Comparison of ENCODE assay signal across 1 cellular context in genomic region chr13:43991773-43992201, GRCh38.
TF ChIP-seq lines count a peak whose summit lies in the region.

No MANE protein-coding gene starts in this region.

TF ChIP-seq in WTC11, 78 proteins besides CTCF, POLR2A, EP300 and RAD21 (continued from another document):
- TF ChIP-seq, protein P1, sequence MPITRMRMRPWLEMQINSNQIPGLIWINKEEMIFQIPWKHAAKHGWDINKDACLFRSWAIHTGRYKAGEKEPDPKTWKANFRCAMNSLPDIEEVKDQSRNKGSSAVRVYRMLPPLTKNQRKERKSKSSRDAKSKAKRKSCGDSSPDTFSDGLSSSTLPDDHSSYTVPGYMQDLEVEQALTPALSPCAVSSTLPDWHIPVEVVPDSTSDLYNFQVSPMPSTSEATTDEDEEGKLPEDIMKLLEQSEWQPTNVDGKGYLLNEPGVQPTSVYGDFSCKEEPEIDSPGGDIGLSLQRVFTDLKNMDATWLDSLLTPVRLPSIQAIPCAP (CRISPR knock-in tag; IDR thresholded peaks at IDR 0.05) = no peak
- TF ChIP-seq TP53 (CRISPR knock-in tag; IDR thresholded peaks at IDR 0.05) = no peak
- TF ChIP-seq TEAD1 (CRISPR knock-in tag; IDR thresholded peaks at IDR 0.05) = no peak
- no peak for TF ChIP-seq PRDM15 (CRISPR knock-in tag; IDR thresholded peaks at IDR 0.05)
- no peak for TF ChIP-seq PREB (CRISPR knock-in tag; IDR thresholded peaks at IDR 0.05; ENCODE audit: borderline replicate concordance)
- no peak for TF ChIP-seq SMAD4 (CRISPR knock-in tag; IDR thresholded peaks at IDR 0.05)
- no peak for TF ChIP-seq FOXJ3 (CRISPR knock-in tag; IDR thresholded peaks at IDR 0.05; ENCODE audit: borderline replicate concordance)
- no peak for TF ChIP-seq E2F1 (CRISPR knock-in tag; IDR thresholded peaks at IDR 0.05)
TF ChIP-seq in WTC11: peak in this region for 0.
